ENCODE assay signal across 8 cellular contexts in genomic region chr17:41865596-41865893, GRCh38. TPM values are rescaled to one million over a fixed set of nuclear protein-coding genes. Genes with fewer than 3 reads are reported as not detected.
A peak's percentile ranks its signal among the peaks of the same experiment; 100 is the strongest.
DNase-seq lines count a peak whose midpoint lies in the region; ATAC-seq, FAIRE-seq and TF ChIP-seq lines count a peak whose summit lies in the region.

No MANE protein-coding gene starts in this region.

- TF ChIP-seq CTCF in adrenal gland (IDR thresholded peaks at IDR 0.05) (no peak), kidney (IDR thresholded peaks at IDR 0.05; ENCODE audit: borderline replicate concordance, extremely low read depth, insufficient read depth) (no peak), tibial artery (IDR thresholded peaks at IDR 0.05) (no peak)

- H3K4me3 ChIP-seq in adrenal gland = peak overlapping the region in 1 of 4 donors; percentile 76
- H3K4me3 ChIP-seq in kidney (ENCODE audit: low read length in 2 of 2) = peak overlapping the region; percentile 59 to 92
- H3K4me3 ChIP-seq in tibial artery = peak overlapping the region; percentile 96 to 100

- H3K27me3 Mint-ChIP-seq in activated T-cell treated with anti-CD3 and anti-CD28 coated beads, Interleukin-2, amount 50 U/mL, for 72 hours (ENCODE audit: low read depth) = no peaks in the 10 kb centered on the region

- no peak for ATAC-seq in activated T-cell treated with anti-CD3 and anti-CD28 coated beads, Interleukin-2, amount 50 U/mL, for 72 hours (replicated peaks in 1 of 2)

- no peak for TF ChIP-seq POLR2A in adrenal gland (IDR thresholded peaks at IDR 0.05)

- peaks cover 0 to 31% of the 10 kb centered on the region in 2 donors for H3K36me3 ChIP-seq in adrenal gland (replicated peaks in 1 of 2)
- H3K36me3 ChIP-seq in kidney (ENCODE audit: control insufficient read depth in 1 of 2, insufficient read depth in 2 of 2, low read length in 2 of 2) = peaks cover 7 to 17% of the 10 kb centered on the region in 2 donors
- peaks cover 5 to 32% (median 24%) of the 10 kb centered on the region in 3 donors for H3K36me3 ChIP-seq in tibial artery

- H3K27me3 ChIP-seq in adrenal gland (no peaks in the 10 kb centered on the region), tibial artery (no peaks in the 10 kb centered on the region)

- intact Hi-C loops in adrenal gland (cut with DNase I) = no loop called here
- intact Hi-C loops in kidney (cut with DNase I) = no loop called here
- intact Hi-C loops in tibial artery (cut with DNase I; ENCODE audit: low total_unique reads) = loop anchor here (10.0 kb wide), 1 partner anchor 51 kb away; the partner anchor contains the start of genes FKBP10 and P3H4

- WGBS in adrenal gland, 4 donors = 0 to 2% (median 2%) methylated on average over 9 to 10 of the region's 10 CpGs

- H3K27ac ChIP-seq in adrenal gland (peak overlapping the region in 3 of 5 donors; percentile 89 to 94 (median 93)), kidney (ENCODE audit: low read depth in 2 of 2, low read length in 2 of 2) (no peak overlapping the region), tibial artery (peak overlapping the region; percentile 96 to 98)

- peaks cover 0 to 5% of the 10 kb centered on the region in 2 donors for H3K36me3 Mint-ChIP-seq in activated T-cell treated with anti-CD3 and anti-CD28 coated beads, Interleukin-2, amount 50 U/mL, for 72 hours (ENCODE audit: insufficient read depth in 2 of 2)

- H3K27ac Mint-ChIP-seq in activated T-cell treated with anti-CD3 and anti-CD28 coated beads, Interleukin-2, amount 50 U/mL, for 72 hours = peak overlapping the region; percentile 62

- no peaks in the 10 kb centered on the region for H3K9me3 Mint-ChIP-seq in activated T-cell treated with anti-CD3 and anti-CD28 coated beads, Interleukin-2, amount 50 U/mL, for 72 hours

- peaks cover 44% of the 10 kb centered on the region for H3K4me1 Mint-ChIP-seq in activated T-cell treated with anti-CD3 and anti-CD28 coated beads, Interleukin-2, amount 50 U/mL, for 72 hours (ENCODE audit: low read depth)

- H3K4me3 Mint-ChIP-seq in activated T-cell treated with anti-CD3 and anti-CD28 coated beads, Interleukin-2, amount 50 U/mL, for 72 hours = no peak overlapping the region

- H3K4me1 ChIP-seq in adrenal gland (replicated peaks in 1 of 2) = peaks cover 6 to 30% of the 10 kb centered on the region in 2 donors
- peaks cover 9 to 12% of the 10 kb centered on the region in 2 donors for H3K4me1 ChIP-seq in kidney (ENCODE audit: control insufficient read depth in 1 of 2, insufficient read depth in 1 of 2, low read depth in 1 of 2, low read length in 2 of 2)
- H3K4me1 ChIP-seq in tibial artery = peaks cover 0 to 40% (median 23%) of the 10 kb centered on the region in 4 donors

- FAIRE-seq in kidney (lab: Jason Lieb, UNC) = no peak

- peak overlapping the region in 1 of 2 donors; percentile 41 for H3K9ac ChIP-seq in kidney (ENCODE audit: low read length in 2 of 2)

- no peak for DNase-seq in activated T-cell treated with anti-CD3 and anti-CD28 coated beads, Interleukin-2, amount 50 U/mL, for 72 hours
- DNase-seq in activated T-cell treated with anti-CD3 and anti-CD28 coated beads, Interleukin-2, amount 50 U/mL, for 1 hour = no peak
- no peak for DNase-seq in adrenal gland
- no peak for DNase-seq in kidney
- DNase-seq in tibial artery = no peak
- no peak for DNase-seq in NAMALWA (ENCODE audit: low spot score)
- no peak for DNase-seq in OCI-M1 (lab: John Stamatoyannopoulos, UW)
- DNase-seq in AML-193 (lab: John Stamatoyannopoulos, UW) = no peak

- H3K9me3 ChIP-seq in adrenal gland (replicated peaks in 1 of 3) (no peaks in the 10 kb centered on the region), kidney (ENCODE audit: control insufficient read depth in 1 of 2, low read length in 2 of 2) (no peaks in the 10 kb centered on the region), tibial artery (no peaks in the 10 kb centered on the region)

RNA-seq across cellular contexts. Expression of gene KLHL11, which starts 0.3 kb away (rescaled TPM):
- total RNA-seq in activated T-cell treated with anti-CD3 and anti-CD28 coated beads, Interleukin-2, amount 50 U/mL, for 72 hours = 10 to 100 TPM; 17.6 to 24.4 TPM
- total RNA-seq in adrenal gland (10 to 100 TPM; 14.7 to 42.9 (median 23.6) TPM), kidney (16.1 TPM)
- polyA plus RNA-seq in adrenal gland (1 to 10 TPM in 1 of 3 donors, under 1 TPM in 2; 0.17 to 3.2 (median 0.97) TPM), kidney (ENCODE audit: insufficient read depth, low read depth, low replicate concordance) (0.37 TPM)

RNA-seq across cellular contexts. Expression of gene KLHL10, which starts 27.9 kb away (rescaled TPM):
- total RNA-seq in activated T-cell treated with anti-CD3 and anti-CD28 coated beads, Interleukin-2, amount 50 U/mL, for 72 hours = under 1 TPM in 1 of 2 donors, not detected in 1; 0.36 TPM
- total RNA-seq in adrenal gland (under 1 TPM in 1 of 8 donors, not detected in 7; 0.29 TPM), kidney (0.28 TPM)
- polyA plus RNA-seq in adrenal gland (under 1 TPM in 2 of 3 donors, not detected in 1; 0.10 to 0.24 TPM), kidney (ENCODE audit: insufficient read depth, low read depth, low replicate concordance) (not detected)

RNA-seq across cellular contexts. Expression of gene NT5C3B, which starts 29.5 kb away (rescaled TPM):
- total RNA-seq in activated T-cell treated with anti-CD3 and anti-CD28 coated beads, Interleukin-2, amount 50 U/mL, for 72 hours = 10 to 100 TPM; 34.9 to 49.5 TPM
- 10 to 100 TPM; 36.2 to 62.9 (median 47.0) TPM for total RNA-seq in adrenal gland
- polyA plus RNA-seq in adrenal gland = 100 to 1,000 TPM in 1 of 3 donors, 10 to 100 TPM in 2; 51.4 to 121 (median 98.8) TPM
- 44.0 TPM for total RNA-seq in kidney
- 88.0 TPM for polyA plus RNA-seq in kidney (ENCODE audit: insufficient read depth, low read depth, low replicate concordance)

RNA-seq across cellular contexts. Expression of gene FKBP10, which starts 52.7 kb away (rescaled TPM):
- 1 to 10 TPM; 3.2 TPM for total RNA-seq in activated T-cell treated with anti-CD3 and anti-CD28 coated beads, Interleukin-2, amount 50 U/mL, for 72 hours
- total RNA-seq in adrenal gland (100 to 1,000 TPM in 3 of 8 donors, 10 to 100 TPM in 5; 62.3 to 131 (median 85.1) TPM), kidney (38.3 TPM)
- polyA plus RNA-seq in adrenal gland (100 to 1,000 TPM in 2 of 3 donors, 10 to 100 TPM in 1; 28.4 to 244 (median 157) TPM), kidney (ENCODE audit: insufficient read depth, low read depth, low replicate concordance) (19.6 TPM)

RNA-seq across cellular contexts. Expression of gene ACLY, which starts 53.2 kb away (rescaled TPM):
- total RNA-seq in activated T-cell treated with anti-CD3 and anti-CD28 coated beads, Interleukin-2, amount 50 U/mL, for 72 hours = 100 to 1,000 TPM; 124 to 129 TPM
- total RNA-seq in adrenal gland = 100 to 1,000 TPM in 1 of 8 donors, 10 to 100 TPM in 7; 61.8 to 166 (median 74.0) TPM
- 100 to 1,000 TPM in 1 of 3 donors, 10 to 100 TPM in 2; 18.0 to 132 (median 22.7) TPM for polyA plus RNA-seq in adrenal gland
- total RNA-seq in kidney = 104 TPM
- 33.7 TPM for polyA plus RNA-seq in kidney (ENCODE audit: insufficient read depth, low read depth, low replicate concordance)

Comparison
In these comparisons a context has a peak if more than half of its experiments do, and no peak if none do; other contexts are left out.
1. H3K27ac ChIP-seq: peak in adrenal gland (3 of 5) and tibial artery (2 of 2); none in kidney (0 of 2).